In genomic region chr2:172099472-172100079, GRCh38 we compare ENCODE assay signal across 13 cellular contexts. TPM values are rescaled to one million over a fixed set of nuclear protein-coding genes. Genes with fewer than 3 reads are reported as not detected.
DNase-seq lines count a peak whose midpoint lies in the region; ATAC-seq, FAIRE-seq and TF ChIP-seq lines count a peak whose summit lies in the region.
"Had no signal": no experiment of that assay in that cellular context is flagged by ENCODE, and none has a peak within 500 bp of the region (broad histone marks: within the 10 kb centered on the region; RNA-seq: fewer than 3 reads in every experiment).

No MANE protein-coding gene starts in this region.

- DNase-seq in 8988T (peak; percentile 14), GM23338 (ENCODE audit: low spot score) (no peak), astrocyte of the cerebellum (ENCODE audit: low read depth) (no peak), keratinocyte (ENCODE audit: low read depth, low spot score) (no peak), head of caudate nucleus (no peak), OCI-M1 (lab: John Stamatoyannopoulos, UW) (no peak), NCI-H774 (lab: John Stamatoyannopoulos, UW) (no peak)
- no peak for DNase-seq in stimulated activated CD4-positive, alpha-beta T cell treated with anti-CD3 and anti-CD28 coated beads, Interleukin-4, amount 100 ng/mL, for 4 hours
- DNase-seq: activated CD4-positive, alpha-beta T cell treated with anti-CD3 and anti-CD28 coated beads, Interleukin-2, amount 50 U/mL, for 4 hours; SIG-M5 had no signal

- peak overlapping the region; percentile 48; the same call in 2 of the 3 replicates for H3K4me3 Mint-ChIP-seq in GM23338

- H3K9me3 Mint-ChIP-seq in GM23338, result no peaks in the 10 kb centered on the region

- H3K36me3 Mint-ChIP-seq in GM23338 (ENCODE audit: low read depth), result no peaks in the 10 kb centered on the region

- H3K4me1 ChIP-seq in GM23338 (ENCODE audit: insufficient read depth) (peaks cover 67% of the 10 kb centered on the region), keratinocyte (ENCODE audit: control insufficient read depth, extremely low read depth, insufficient read depth, low read length) (peaks cover 63% of the 10 kb centered on the region)

- no peak overlapping the region for H2AFZ ChIP-seq in GM23338
- peak overlapping the region; percentile 49 for H2AFZ ChIP-seq in keratinocyte (ENCODE audit: control insufficient read depth, low read length)

- TF ChIP-seq CTCF in GM23338 (conservative IDR thresholded peaks at IDR 0.05; ENCODE audit: low read depth in 2 of 2) (no peak), astrocyte of the cerebellum (IDR thresholded peaks at IDR 0.05; ENCODE audit: low read depth, low read length, missing control alignments) (no peak), keratinocyte (optimal IDR thresholded peaks at IDR 0.05 in 1 of 3, IDR thresholded peaks at IDR 0.05 in 1 of 3, conservative IDR thresholded peaks at IDR 0.05 in 1 of 3; ENCODE audit: extremely low read depth in 1 of 3, insufficient read depth in 2 of 3, low read length in 3 of 3) (no peak)

- no peaks in the 10 kb centered on the region for H3K36me3 ChIP-seq in GM23338 (ENCODE audit: insufficient read depth)
- no peaks in the 10 kb centered on the region for H3K36me3 ChIP-seq in keratinocyte (ENCODE audit: control insufficient read depth in 2 of 2, extremely low read depth in 1 of 2, insufficient read depth in 2 of 2, low read length in 2 of 2)

- H4K20me1 ChIP-seq in GM23338 (replicated peaks; ENCODE audit: insufficient read depth) (peaks cover 8% of the 10 kb centered on the region; the same call in 1 of the 2 replicates), keratinocyte (ENCODE audit: control insufficient read depth, extremely low read depth, insufficient read depth, low read length) (no peaks in the 10 kb centered on the region)

- no peak overlapping the region for H3K27ac ChIP-seq in GM23338 (ENCODE audit: low read depth)
- H3K27ac ChIP-seq in keratinocyte (ENCODE audit: control insufficient read depth, insufficient read depth, low read length), result peak overlapping the region; percentile 92

- in situ Hi-C loops in astrocyte of the cerebellum (cut with HindIII; ENCODE audit: low sequenced_read_pairs), result no loop called here

- H3K27ac Mint-ChIP-seq in GM23338, result no peak overlapping the region

- dilution Hi-C loops in keratinocyte (cut with MboI; ENCODE audit: extremely low pct_ligation_motif_present, low sequenced_read_pairs), result no loop called here

- H3K9me2 ChIP-seq in GM23338 (ENCODE audit: insufficient read depth), result no peaks in the 10 kb centered on the region

- H3K4me1 Mint-ChIP-seq in GM23338, result peaks cover 42% of the 10 kb centered on the region

- no peak for FAIRE-seq in keratinocyte (lab: Jason Lieb, UNC)
- FAIRE-seq: frontal cortex had no signal

- H3K4me3 ChIP-seq in GM23338 (peak overlapping the region; percentile 62), astrocyte of the cerebellum (ENCODE audit: low read depth, low read length) (peak overlapping the region; percentile 38), keratinocyte (ENCODE audit: control insufficient read depth in 2 of 3, extremely low read depth in 1 of 3, insufficient read depth in 2 of 3, low read depth in 1 of 3, low read length in 3 of 3) (peak overlapping the region in 2 of 3 experiments; percentile 39 to 42)
- H3K4me3 ChIP-seq: lung had no signal

- no peaks in the 10 kb centered on the region for H3K9me1 ChIP-seq in keratinocyte (ENCODE audit: control insufficient read depth, extremely low read depth, insufficient read depth, low read length)

- peaks cover 99% of the 10 kb centered on the region for H3K27me3 Mint-ChIP-seq in GM23338 (ENCODE audit: insufficient read depth, low read depth, poor library complexity)

- H3K9ac ChIP-seq in keratinocyte (ENCODE audit: control insufficient read depth, extremely low read depth, insufficient read depth, low read length), result peak overlapping the region; percentile 88

- no peak for ATAC-seq in GM23338

- peak overlapping the region; percentile 93 for H3K4me2 ChIP-seq in GM23338
- peak overlapping the region; percentile 78 for H3K4me2 ChIP-seq in keratinocyte (ENCODE audit: control insufficient read depth, extremely low read depth, insufficient read depth, low read depth, low read length)

- H3K79me2 ChIP-seq in GM23338 (replicated peaks; ENCODE audit: insufficient read depth) (no peaks in the 10 kb centered on the region), keratinocyte (ENCODE audit: control insufficient read depth, insufficient read depth, low read length) (no peaks in the 10 kb centered on the region)

- H3K27me3 ChIP-seq in GM23338 (ENCODE audit: insufficient read depth) (peaks cover 98% of the 10 kb centered on the region), keratinocyte (ENCODE audit: control insufficient read depth, extremely low read depth, insufficient read depth, low read length) (peaks cover 6% of the 10 kb centered on the region)

- intact Hi-C loops in head of caudate nucleus (cut with DNase I), result loop anchor here (10.0 kb wide), 5 partner anchors 105 to 505 kb away; partner anchors contain the start of genes HAT1 and METAP1D

- H3K9me3 ChIP-seq in keratinocyte (ENCODE audit: control insufficient read depth, low read depth, low read length), result no peaks in the 10 kb centered on the region

- peaks cover 44% of the 10 kb centered on the region for H3F3A ChIP-seq in GM23338 (replicated peaks; ENCODE audit: low read depth)

TF ChIP-seq in GM23338, 12 proteins besides CTCF, POLR2A, EP300 and RAD21:
- TF ChIP-seq EZH2 (IDR thresholded peaks at IDR 0.05; ENCODE audit: low read depth, unreplicated experiment) (peak; percentile 84), JUNB (IDR thresholded peaks at IDR 0.05; ENCODE audit: unreplicated experiment) (no peak)
TF ChIP-seq in GM23338: peak in this region for 1.

RNA-seq across cellular contexts. Expression of gene DLX2, which starts 3.1 kb away (rescaled TPM):
- 0.16 and 0.24 TPM in 2 replicates for total RNA-seq in GM23338 (2014; rRNA removed; shearing (Covaris generic))
- 0.08 and 0.19 TPM in 2 replicates for polyA plus RNA-seq in GM23338 (2016; fragmentation: Nextera tagmentation; extraction: Ambion mirVana)
- 0.26 to 0.31 TPM (median 0.29 TPM) in 3 replicates for polyA plus RNA-seq in keratinocyte
- 1.3 TPM for polyA plus RNA-seq in keratinocyte (2011; ENCODE audit: low read depth)
- polyA plus RNA-seq in keratinocyte (2011; cell fraction: cytosol; rRNA removed), result 0.32 and 0.61 TPM in 2 replicates
- polyA plus RNA-seq in keratinocyte (2011; cell fraction: nucleus; rRNA removed), result 2.2 and 3.3 TPM in 2 replicates
- 0.77 and 3.1 TPM in 2 replicates for polyA plus RNA-seq in keratinocyte (2012; ENCODE audit: low replicate concordance)
- 0.10 to 0.33 TPM in 2 of 3 replicates, not detected in the other for polyA minus RNA-seq in keratinocyte
- 0.96 TPM for polyA minus RNA-seq in keratinocyte (2011; cell fraction: cytosol; rRNA and poly(A)+ RNA removed)
- 0.74 and 1.4 TPM in 2 replicates for polyA minus RNA-seq in keratinocyte (2011; cell fraction: nucleus; rRNA and poly(A)+ RNA removed)
- polyA plus RNA-seq: CD4-positive, CD25-positive, alpha-beta regulatory T cell had no signal

RNA-seq across cellular contexts. Expression of gene DLX1, which starts 14.3 kb away (rescaled TPM):
- total RNA-seq in GM23338 (2014; rRNA removed; shearing (Covaris generic)), result not detected in 2 replicates
- not detected in 2 replicates for polyA plus RNA-seq in GM23338 (2016; fragmentation: Nextera tagmentation; extraction: Ambion mirVana)
- polyA plus RNA-seq in keratinocyte, result 0.68 to 1.5 TPM (median 0.88 TPM) in 3 replicates
- polyA plus RNA-seq in keratinocyte (2011; ENCODE audit: low read depth), result 0.39 TPM
- 0.62 and 0.81 TPM in 2 replicates for polyA plus RNA-seq in keratinocyte (2011; cell fraction: cytosol; rRNA removed)
- polyA plus RNA-seq in keratinocyte (2011; cell fraction: nucleus; rRNA removed), result 1.7 and 2.8 TPM in 2 replicates
- 0.48 and 1.5 TPM in 2 replicates for polyA plus RNA-seq in keratinocyte (2012; ENCODE audit: low replicate concordance)
- 0.32 to 2.0 TPM (median 0.99 TPM) in 3 replicates for polyA minus RNA-seq in keratinocyte
- polyA minus RNA-seq in keratinocyte (2011; cell fraction: cytosol; rRNA and poly(A)+ RNA removed), result not detected
- polyA minus RNA-seq in keratinocyte (2011; cell fraction: nucleus; rRNA and poly(A)+ RNA removed), result 0.54 and 0.63 TPM in 2 replicates
- total RNA-seq: CD4-positive, CD25-positive, alpha-beta regulatory T cell; lung had no signal
- polyA plus RNA-seq: CD4-positive, CD25-positive, alpha-beta regulatory T cell had no signal
